6 cellular contexts compared by ENCODE assay signal in the genomic region with DNA sequence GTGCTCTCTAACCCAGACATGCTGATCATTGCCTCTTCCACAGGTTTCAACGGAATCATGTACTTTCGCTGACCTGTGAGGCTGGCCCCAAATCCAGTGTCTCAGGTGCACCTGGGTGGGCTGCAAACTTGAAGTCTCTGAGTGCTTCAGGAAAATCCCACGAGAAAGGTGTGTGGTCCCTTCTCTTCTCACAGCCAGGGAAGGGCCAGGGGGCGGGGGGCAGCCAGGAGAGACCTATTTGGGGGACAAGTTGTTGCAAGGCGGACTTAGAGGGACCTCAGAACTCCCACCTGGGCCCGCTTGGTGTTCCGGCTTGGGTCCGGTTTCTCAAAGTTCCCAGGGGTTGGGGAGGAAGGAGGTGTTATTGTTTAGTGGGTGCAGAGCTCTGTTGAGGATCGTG.
"Had no signal": no experiment of that assay in that cellular context is flagged by ENCODE, and none has a peak within 500 bp of the region (broad histone marks: within the 10 kb centered on the region; RNA-seq: fewer than 3 reads in every experiment).

No MANE protein-coding gene starts in this region.

- H3K4me3 ChIP-seq: K562 had no signal

- H3K27ac ChIP-seq: HL-60 had no signal

- ATAC-seq: HepG2, K562 had no signal

- DNase-seq: IMR-90, KBM-7, KG1 had no signal
